In genomic region chr3:102090646-102091045, GRCh38 we compare ENCODE assay signal across 15 cellular contexts.
DNase-seq lines count a peak whose midpoint lies in the region; ATAC-seq and TF ChIP-seq lines count a peak whose summit lies in the region.
"Had no signal": no experiment of that assay in that cellular context is flagged by ENCODE, and none has a peak within 500 bp of the region (broad histone marks: within the 10 kb centered on the region; RNA-seq: fewer than 3 reads in every experiment).

No MANE protein-coding gene starts in this region.

- CTCF ChIA-PET in activated naive CD4-positive, alpha-beta T cell treated with anti-CD3 and anti-CD28 coated beads, Interleukin-2, amount 10 ng/mL, durations not matched to agents 7 days and 5 days (lab: Charles Lee) = no interaction called here

- no peak overlapping the region for H4K91ac ChIP-seq in mesenchymal stem cell (ENCODE audit: low read length)

- intact Hi-C loops in Right ventricle myocardium inferior (cut with DNase I) (no loop called here), cardiac septum (cut with DNase I) (no loop called here)

- peaks cover 1% of the 10 kb centered on the region for H3K79me1 ChIP-seq in mesenchymal stem cell (replicated peaks; ENCODE audit: low read length, poor library complexity, severe bottlenecking)

- H2BK120ac ChIP-seq in mesenchymal stem cell (ENCODE audit: low read depth, low read length) = no peak overlapping the region

- peak overlapping the region; percentile 100 for H3K27ac ChIP-seq in mesenchymal stem cell (ENCODE audit: low read length, poor library complexity, severe bottlenecking)
- H3K27ac ChIP-seq: PC-9 had no signal

- H3K36me3 Mint-ChIP-seq in activated naive CD4-positive, alpha-beta T cell treated with anti-CD3 and anti-CD28 coated beads, Interleukin-2, amount 10 ng/mL, durations not matched to agents 7 days and 5 days = no peaks in the 10 kb centered on the region

- H2AFZ ChIP-seq in mesenchymal stem cell (ENCODE audit: low read depth, low read length) = no peak overlapping the region

- H2AK5ac ChIP-seq in mesenchymal stem cell (ENCODE audit: low read length, severe bottlenecking) = peak overlapping the region; percentile 86

- H3K36me3 ChIP-seq in mesenchymal stem cell (ENCODE audit: control insufficient read depth in 1 of 2, insufficient read depth in 2 of 2, low read depth in 1 of 2, low read length in 2 of 2) = no peaks in the 10 kb centered on the region

- H2BK15ac ChIP-seq in mesenchymal stem cell (ENCODE audit: low read depth, poor library complexity, severe bottlenecking) = no peak overlapping the region

- DNase-seq in Right ventricle myocardium inferior (ENCODE audit: missing footprints) (no peak), cardiac septum (ENCODE audit: low spot score) (no peak), astrocyte of the hippocampus (ENCODE audit: low read depth, low spot score) (peak; percentile 47), mesenchymal stem cell (peak; percentile 79), GM10266 (ENCODE audit: extremely low spot score) (no peak)
- no peak for DNase-seq in activated naive CD4-positive, alpha-beta T cell treated with anti-CD3 and anti-CD28 coated beads, Interleukin-2, amount 10 ng/mL, durations not matched to agents 7 days and 5 days
- DNase-seq in activated T-cell treated with anti-CD3 and anti-CD28 coated beads, Interleukin-2, amount 50 U/mL, for 1 hour = no peak
- DNase-seq: AML-193, DND-41, H7, NCI-H1048, PC-9 had no signal

- H3K4ac ChIP-seq in mesenchymal stem cell (ENCODE audit: low read depth in 1 of 2, low read length in 2 of 2) = no peak overlapping the region

- peak overlapping the region; percentile 94 for H2BK5ac ChIP-seq in mesenchymal stem cell (ENCODE audit: low read depth, low read length, poor library complexity, severe bottlenecking)

- no peaks in the 10 kb centered on the region for H3K27me3 Mint-ChIP-seq in activated naive CD4-positive, alpha-beta T cell treated with anti-CD3 and anti-CD28 coated beads, Interleukin-2, amount 10 ng/mL, durations not matched to agents 7 days and 5 days

- no peak overlapping the region for H3K4me3 Mint-ChIP-seq in activated naive CD4-positive, alpha-beta T cell treated with anti-CD3 and anti-CD28 coated beads, Interleukin-2, amount 10 ng/mL, durations not matched to agents 7 days and 5 days
- H3K4me3 Mint-ChIP-seq: neural crest cell had no signal

- no peak overlapping the region for H3K4me3 ChIP-seq in mesenchymal stem cell (ENCODE audit: insufficient read depth in 1 of 2, low read depth in 1 of 2, low read length in 2 of 2)
- H3K4me3 ChIP-seq: coronary artery, PC-9 had no signal

- no peak overlapping the region for H3K27ac Mint-ChIP-seq in activated naive CD4-positive, alpha-beta T cell treated with anti-CD3 and anti-CD28 coated beads, Interleukin-2, amount 10 ng/mL, durations not matched to agents 7 days and 5 days

- H3K27me3 ChIP-seq in mesenchymal stem cell (ENCODE audit: control insufficient read depth in 1 of 2, insufficient read depth in 1 of 2, low read length in 2 of 2) = no peaks in the 10 kb centered on the region

- H3K9me3 ChIP-seq in mesenchymal stem cell (ENCODE audit: control insufficient read depth, low read length) = no peaks in the 10 kb centered on the region

- ATAC-seq in Right ventricle myocardium inferior (peak; percentile 20), HG03378 (IDR thresholded peaks at IDR 0.05; ENCODE audit: unreplicated experiment) (no peak)

- no peak overlapping the region for H3K9ac ChIP-seq in mesenchymal stem cell (ENCODE audit: low read length)

- H3K9me3 Mint-ChIP-seq in activated naive CD4-positive, alpha-beta T cell treated with anti-CD3 and anti-CD28 coated beads, Interleukin-2, amount 10 ng/mL, durations not matched to agents 7 days and 5 days = no peaks in the 10 kb centered on the region
- H3K9me3 Mint-ChIP-seq: neural crest cell had no signal

- peaks cover 5% of the 10 kb centered on the region for H3K4me1 ChIP-seq in mesenchymal stem cell (ENCODE audit: control insufficient read depth, insufficient read depth, low read depth, low read length)

- WGBS in mesenchymal stem cell = 61% methylated on average over 4 of the region's 5 CpGs

- H3K23ac ChIP-seq in mesenchymal stem cell (ENCODE audit: low read length in 2 of 2) = no peak overlapping the region

- no peak overlapping the region for H3K14ac ChIP-seq in mesenchymal stem cell (ENCODE audit: low read length in 2 of 2)

- no peak overlapping the region for H3K4me2 ChIP-seq in mesenchymal stem cell (ENCODE audit: low read length, poor library complexity, severe bottlenecking)
- H3K4me2 ChIP-seq: PC-9 had no signal

- no peak for TF ChIP-seq CTCF in GM10266 (IDR thresholded peaks at IDR 0.05; ENCODE audit: control insufficient read depth, insufficient read depth, low read depth, missing control alignments)

- no peak overlapping the region for H4K8ac ChIP-seq in mesenchymal stem cell (ENCODE audit: low read length)

- H3K18ac ChIP-seq in mesenchymal stem cell (ENCODE audit: low read depth in 1 of 2, low read length in 2 of 2) = no peak overlapping the region

- no peak overlapping the region for H2BK12ac ChIP-seq in mesenchymal stem cell (ENCODE audit: low read length in 2 of 2)

- peaks cover 41% of the 10 kb centered on the region for H3K4me1 Mint-ChIP-seq in activated naive CD4-positive, alpha-beta T cell treated with anti-CD3 and anti-CD28 coated beads, Interleukin-2, amount 10 ng/mL, durations not matched to agents 7 days and 5 days

Comparison
In these comparisons a context has a peak if more than half of its experiments do, and no peak if none do; other contexts are left out.
1. DNase-seq: peak in astrocyte of the hippocampus (single experiment) and mesenchymal stem cell (single experiment); none in Right ventricle myocardium inferior (single experiment), cardiac septum (single experiment), activated naive CD4-positive, alpha-beta T cell treated with anti-CD3 and anti-CD28 coated beads, Interleukin-2, amount 10 ng/mL, durations not matched to agents 7 days and 5 days (single experiment), GM10266 (single experiment) and activated T-cell treated with anti-CD3 and anti-CD28 coated beads, Interleukin-2, amount 50 U/mL, for 1 hour (single experiment).